ENCODE assay signal across 8 cellular contexts in the genomic region with DNA sequence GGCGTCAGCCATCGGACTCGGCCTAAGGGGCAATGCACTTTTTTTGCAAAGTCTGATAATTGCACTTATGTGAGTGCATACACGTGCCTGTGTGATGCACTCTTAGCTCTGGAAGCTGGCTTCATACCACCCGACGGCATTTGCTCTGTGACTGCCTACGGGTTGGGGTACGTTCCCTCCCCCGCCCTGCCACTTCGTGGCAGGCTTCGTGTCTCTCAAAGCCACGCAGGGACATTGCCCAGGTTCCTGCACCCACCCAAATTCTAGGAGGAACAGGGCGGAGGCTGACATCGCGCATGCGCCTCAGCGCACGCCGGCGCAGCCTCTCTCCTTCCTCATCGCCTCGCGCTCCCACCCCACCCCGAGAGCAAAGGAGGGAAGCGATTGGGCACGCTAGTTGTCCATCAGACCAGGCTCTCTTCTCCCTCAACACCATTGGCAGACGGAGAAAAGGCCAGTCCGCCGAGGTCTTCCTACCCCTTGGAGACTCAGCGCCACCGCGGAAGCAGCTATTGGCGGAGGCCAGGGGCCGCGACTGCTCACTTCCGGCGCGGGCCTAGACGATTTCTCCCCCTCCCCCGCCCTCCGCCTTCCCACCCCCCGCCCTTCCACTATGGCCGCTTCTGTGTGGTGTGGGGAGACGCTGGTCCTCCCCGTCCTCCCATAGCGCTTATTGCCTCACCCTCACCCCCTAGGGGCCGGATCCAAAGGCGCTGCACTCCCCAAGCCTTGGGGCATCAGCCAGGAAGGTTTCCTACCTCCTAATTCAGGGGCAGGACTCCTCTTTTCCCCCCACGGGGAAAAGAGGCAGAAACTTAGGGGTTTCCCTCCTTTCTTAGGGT. TPM values are rescaled to one million over a fixed set of nuclear protein-coding genes. Genes with fewer than 3 reads are reported as not detected.
DNase-seq lines count a peak whose midpoint lies in the region; ATAC-seq and TF ChIP-seq lines count a peak whose summit lies in the region.

A gene with protein sequence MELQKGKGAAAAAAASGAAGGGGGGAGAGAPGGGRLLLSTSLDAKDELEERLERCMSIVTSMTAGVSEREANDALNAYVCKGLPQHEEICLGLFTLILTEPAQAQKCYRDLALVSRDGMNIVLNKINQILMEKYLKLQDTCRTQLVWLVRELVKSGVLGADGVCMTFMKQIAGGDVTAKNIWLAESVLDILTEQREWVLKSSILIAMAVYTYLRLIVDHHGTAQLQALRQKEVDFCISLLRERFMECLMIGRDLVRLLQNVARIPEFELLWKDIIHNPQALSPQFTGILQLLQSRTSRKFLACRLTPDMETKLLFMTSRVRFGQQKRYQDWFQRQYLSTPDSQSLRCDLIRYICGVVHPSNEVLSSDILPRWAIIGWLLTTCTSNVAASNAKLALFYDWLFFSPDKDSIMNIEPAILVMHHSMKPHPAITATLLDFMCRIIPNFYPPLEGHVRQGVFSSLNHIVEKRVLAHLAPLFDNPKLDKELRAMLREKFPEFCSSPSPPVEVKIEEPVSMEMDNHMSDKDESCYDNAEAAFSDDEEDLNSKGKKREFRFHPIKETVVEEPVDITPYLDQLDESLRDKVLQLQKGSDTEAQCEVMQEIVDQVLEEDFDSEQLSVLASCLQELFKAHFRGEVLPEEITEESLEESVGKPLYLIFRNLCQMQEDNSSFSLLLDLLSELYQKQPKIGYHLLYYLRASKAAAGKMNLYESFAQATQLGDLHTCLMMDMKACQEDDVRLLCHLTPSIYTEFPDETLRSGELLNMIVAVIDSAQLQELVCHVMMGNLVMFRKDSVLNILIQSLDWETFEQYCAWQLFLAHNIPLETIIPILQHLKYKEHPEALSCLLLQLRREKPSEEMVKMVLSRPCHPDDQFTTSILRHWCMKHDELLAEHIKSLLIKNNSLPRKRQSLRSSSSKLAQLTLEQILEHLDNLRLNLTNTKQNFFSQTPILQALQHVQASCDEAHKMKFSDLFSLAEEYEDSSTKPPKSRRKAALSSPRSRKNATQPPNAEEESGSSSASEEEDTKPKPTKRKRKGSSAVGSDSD (plus strand): TSS at position 588 of the 842 bp plus-strand sequence. CDS start 585 bp downstream, outside the sequence.

- ATAC-seq in activated T-helper 17 cell treated with anti-CD3 and anti-CD28 coated beads, Interleukin-2, amount 50 U/mL, for 72 hours (replicated peaks): peak; percentile 97
- ATAC-seq in naive thymus-derived CD4-positive, alpha-beta T cell: peak; percentile 99
- ATAC-seq in stimulated activated naive B cell treated with anti-CD40 and anti-IgM and Interleukin-4, amounts not matched to agents 10 μg/mL and 1 μg/mL and 100 μg/mL, for 72 hours (replicated peaks): peak; percentile 92 to 96

- peaks cover 1% of the 10 kb centered on the region for H3K36me3 ChIP-seq in fibroblast of lung (ENCODE audit: control insufficient read depth, insufficient read depth, low read length)
- peaks cover 0 to 2% (median 0%) of the 10 kb centered on the region in 3 experiments for H3K36me3 ChIP-seq in naive thymus-derived CD4-positive, alpha-beta T cell (ENCODE audit: control insufficient read depth in 2 of 3, insufficient read depth in 3 of 3, low read length in 3 of 3)

- no peaks in the 10 kb centered on the region for H3K27me3 Mint-ChIP-seq in activated T-helper 17 cell treated with anti-CD3 and anti-CD28 coated beads, Interleukin-2, amount 50 U/mL, for 72 hours
- H3K27me3 Mint-ChIP-seq in naive thymus-derived CD4-positive, alpha-beta T cell: peaks cover 0 to 2% (median 0%) of the 10 kb centered on the region in 5 donors
- no peaks in the 10 kb centered on the region for H3K27me3 Mint-ChIP-seq in stimulated activated naive B cell treated with anti-CD40 and anti-IgM and Interleukin-4, amounts not matched to agents 10 μg/mL and 1 μg/mL and 100 μg/mL, for 72 hours

- intact Hi-C loops in naive thymus-derived CD4-positive, alpha-beta T cell (cut with micrococcal nuclease): loop anchor here (1.0 to 5.0 kb wide), 13 partner anchors 22 to 545 kb away; partner anchors contain the start of genes RPS27 (in 2 of the 2), SNAPIN (in 2 of the 2), CHTOP (in 1 of the 2) and CRTC2 (in 1 of the 2)

- peak within 1 kb of the TSS; percentile 100 for H3K4me3 ChIP-seq in LNCaP clone FGC (ENCODE audit: low read depth, low read length)
- peak within 1 kb of the TSS; percentile 74 to 85 (median 77) for H3K4me3 ChIP-seq in fibroblast of lung (replicated peaks in 1 of 4; ENCODE audit: control extremely low read depth in 1 of 4, insufficient read depth in 1 of 4, low read depth in 3 of 4, low read length in 4 of 4)
- H3K4me3 ChIP-seq in naive thymus-derived CD4-positive, alpha-beta T cell (ENCODE audit: low read length): peak within 1 kb of the TSS; percentile 92

- H4K20me1 ChIP-seq in fibroblast of lung (ENCODE audit: control insufficient read depth, extremely low read depth, insufficient read depth, low read length): no peaks in the 10 kb centered on the region

- peak within 1 kb of the TSS; percentile 87 for H3K27ac ChIP-seq in RWPE1
- H3K27ac ChIP-seq in fibroblast of lung (ENCODE audit: insufficient read depth, low read length): peak within 1 kb of the TSS; percentile 90
- peak within 1 kb of the TSS; percentile 94 for H3K27ac ChIP-seq in naive thymus-derived CD4-positive, alpha-beta T cell (ENCODE audit: low read depth, low read length)

- CTCF ChIA-PET in RWPE1 (lab: Yijun Ruan, JAX): no interaction called here
- CTCF ChIA-PET in naive thymus-derived CD4-positive, alpha-beta T cell (lab: Charles Lee): no interaction called here

- H3K36me3 Mint-ChIP-seq in activated T-helper 17 cell treated with anti-CD3 and anti-CD28 coated beads, Interleukin-2, amount 50 U/mL, for 72 hours (ENCODE audit: low read depth): peaks cover 35% of the 10 kb centered on the region
- peaks cover 0 to 14% (median 6%) of the 10 kb centered on the region in 5 donors for H3K36me3 Mint-ChIP-seq in naive thymus-derived CD4-positive, alpha-beta T cell
- H3K36me3 Mint-ChIP-seq in stimulated activated naive B cell treated with anti-CD40 and anti-IgM and Interleukin-4, amounts not matched to agents 10 μg/mL and 1 μg/mL and 100 μg/mL, for 72 hours: peaks cover 22 to 35% of the 10 kb centered on the region in 2 donors

- peaks cover 10% of the 10 kb centered on the region for H3K4me1 Mint-ChIP-seq in activated T-helper 17 cell treated with anti-CD3 and anti-CD28 coated beads, Interleukin-2, amount 50 U/mL, for 72 hours
- H3K4me1 Mint-ChIP-seq in naive thymus-derived CD4-positive, alpha-beta T cell: peaks cover 7 to 35% (median 32%) of the 10 kb centered on the region in 7 donors
- H3K4me1 Mint-ChIP-seq in stimulated activated naive B cell treated with anti-CD40 and anti-IgM and Interleukin-4, amounts not matched to agents 10 μg/mL and 1 μg/mL and 100 μg/mL, for 72 hours: peaks cover 27 to 35% of the 10 kb centered on the region in 2 donors

- H3K79me2 ChIP-seq in fibroblast of lung (ENCODE audit: control insufficient read depth, insufficient read depth, low read length): peaks cover 4% of the 10 kb centered on the region

- H3K4me3 Mint-ChIP-seq in activated T-helper 17 cell treated with anti-CD3 and anti-CD28 coated beads, Interleukin-2, amount 50 U/mL, for 72 hours: peak within 1 kb of the TSS; percentile 87
- peak within 1 kb of the TSS; percentile 82 to 97 (median 92) for H3K4me3 Mint-ChIP-seq in naive thymus-derived CD4-positive, alpha-beta T cell
- peak within 1 kb of the TSS; percentile 89 to 98 for H3K4me3 Mint-ChIP-seq in stimulated activated naive B cell treated with anti-CD40 and anti-IgM and Interleukin-4, amounts not matched to agents 10 μg/mL and 1 μg/mL and 100 μg/mL, for 72 hours

- peaks cover 5% of the 10 kb centered on the region for H3K4me1 ChIP-seq in fibroblast of lung (ENCODE audit: control insufficient read depth, extremely low read depth, insufficient read depth, low read length)
- H3K4me1 ChIP-seq in naive thymus-derived CD4-positive, alpha-beta T cell (ENCODE audit: control insufficient read depth in 2 of 2, insufficient read depth in 2 of 2, low read length in 2 of 2): peaks cover 11 to 15% of the 10 kb centered on the region in 2 donors

- H3K27me3 ChIP-seq in fibroblast of lung (ENCODE audit: control insufficient read depth, insufficient read depth, low read length): no peaks in the 10 kb centered on the region
- H3K27me3 ChIP-seq in naive thymus-derived CD4-positive, alpha-beta T cell (ENCODE audit: control insufficient read depth in 2 of 2, insufficient read depth in 2 of 2, low read length in 2 of 2): no peaks in the 10 kb centered on the region

- peak within 1 kb of the TSS; percentile 99 for H2AFZ ChIP-seq in fibroblast of lung (ENCODE audit: low read length)

- no peak for TF ChIP-seq CTCF in LNCaP clone FGC (IDR thresholded peaks at IDR 0.05; ENCODE audit: control insufficient read depth, extremely low read depth, insufficient read depth)
- TF ChIP-seq CTCF in RWPE1 (conservative IDR thresholded peaks at IDR 0.05; ENCODE audit: low read depth): no peak
- no peak for TF ChIP-seq CTCF in fibroblast of lung (conservative IDR thresholded peaks at IDR 0.05 in 1 of 2, IDR thresholded peaks at IDR 0.05 in 1 of 2; ENCODE audit: low read depth in 1 of 2, low read length in 2 of 2)

- peak within 1 kb of the TSS; percentile 94 for H3K27ac Mint-ChIP-seq in activated T-helper 17 cell treated with anti-CD3 and anti-CD28 coated beads, Interleukin-2, amount 50 U/mL, for 72 hours
- peak within 1 kb of the TSS; percentile 89 to 98 (median 95) for H3K27ac Mint-ChIP-seq in naive thymus-derived CD4-positive, alpha-beta T cell
- H3K27ac Mint-ChIP-seq in stimulated activated naive B cell treated with anti-CD40 and anti-IgM and Interleukin-4, amounts not matched to agents 10 μg/mL and 1 μg/mL and 100 μg/mL, for 72 hours: peak within 1 kb of the TSS; percentile 99

- DNase-seq in EH (ENCODE audit: low read depth): peak; percentile 100
- peak; percentile 94 for DNase-seq in GOT3 (lab: John Stamatoyannopoulos, UW)
- DNase-seq in LNCaP clone FGC (ENCODE audit: low read depth): peak; percentile 100
- DNase-seq in RWPE1 (ENCODE audit: low spot score): peak; percentile 100
- peak; percentile 100 for DNase-seq in fibroblast of lung (ENCODE audit: low read depth in 2 of 2)
- DNase-seq in naive thymus-derived CD4-positive, alpha-beta T cell: peak; percentile 84 to 100 (median 99)
- peak; percentile 100 for DNase-seq in stimulated activated naive B cell treated with anti-CD40 and anti-IgM and Interleukin-4, amounts not matched to agents 10 μg/mL and 1 μg/mL and 100 μg/mL, for 72 hours

- H3K9ac ChIP-seq in fibroblast of lung (ENCODE audit: insufficient read depth, low read length): peak within 1 kb of the TSS; percentile 68

- POLR2A ChIA-PET in RWPE1 (lab: Yijun Ruan, JAX; ENCODE audit: low non-redundant PET): interaction anchor here (0.6 to 0.8 kb wide), 2 partner anchors 10 to 187 kb away, joined by 3 read pairs; no protein-coding TSS in a partner anchor
- POLR2A ChIA-PET in naive thymus-derived CD4-positive, alpha-beta T cell (lab: Charles Lee): interaction anchor here (0.6 to 2.2 kb wide), 13 partner anchors 53 to 540 kb away, joined by 3 to 10 read pairs (median 4); partner anchors contain the start of genes CHTOP, GATAD2B and SNAPIN

- H3K9me3 Mint-ChIP-seq in activated T-helper 17 cell treated with anti-CD3 and anti-CD28 coated beads, Interleukin-2, amount 50 U/mL, for 72 hours: no peaks in the 10 kb centered on the region
- no peaks in the 10 kb centered on the region for H3K9me3 Mint-ChIP-seq in naive thymus-derived CD4-positive, alpha-beta T cell
- no peaks in the 10 kb centered on the region for H3K9me3 Mint-ChIP-seq in stimulated activated naive B cell treated with anti-CD40 and anti-IgM and Interleukin-4, amounts not matched to agents 10 μg/mL and 1 μg/mL and 100 μg/mL, for 72 hours

- no peaks in the 10 kb centered on the region for H3K9me3 ChIP-seq in fibroblast of lung (ENCODE audit: control insufficient read depth, insufficient read depth, low read depth, low read length)
- H3K9me3 ChIP-seq in naive thymus-derived CD4-positive, alpha-beta T cell (ENCODE audit: control insufficient read depth in 2 of 3, low read length in 3 of 3): no peaks in the 10 kb centered on the region

- H3K4me2 ChIP-seq in fibroblast of lung (ENCODE audit: extremely low read depth, insufficient read depth, low read length): peak within 1 kb of the TSS; percentile 97

RNA-seq across cellular contexts. Expression of the gene that starts here (rescaled TPM):
- total RNA-seq in activated T-helper 17 cell treated with anti-CD3 and anti-CD28 coated beads, Interleukin-2, amount 50 U/mL, for 72 hours: 100 to 1,000 TPM in 1 of 2 donors, 10 to 100 TPM in 1; 49.5 to 103 TPM
- total RNA-seq in fibroblast of lung: 30.0 and 37.3 TPM in 2 replicates
- 31.4 and 42.2 TPM in 2 replicates for polyA plus RNA-seq in fibroblast of lung
- 21.9 and 31.0 TPM in 2 replicates for polyA plus RNA-seq in fibroblast of lung (2012)
- polyA minus RNA-seq in fibroblast of lung (ENCODE audit: low replicate concordance): 62.4 and 69.9 TPM in 2 replicates
- 10 to 100 TPM; 43.6 to 68.1 (median 56.8) TPM for total RNA-seq in naive thymus-derived CD4-positive, alpha-beta T cell
- 10 to 100 TPM in 1 of 2 donors, 1 to 10 TPM in 1; 9.5 to 14.1 TPM for polyA plus RNA-seq in naive thymus-derived CD4-positive, alpha-beta T cell

Comparison
In these comparisons a context has a peak if more than half of its experiments do, and no peak if none do; other contexts are left out.
1. Peak in every context shown above with its lines: DNase-seq, ATAC-seq, H3K4me3 ChIP-seq and H3K27ac ChIP-seq.